ENCODE assay signal across 15 cellular contexts in genomic region chr5:127891942-127892341, GRCh38.
"Had no signal": no experiment of that assay in that cellular context is flagged by ENCODE, and none has a peak within 500 bp of the region (broad histone marks: within the 10 kb centered on the region; RNA-seq: fewer than 3 reads in every experiment).

No MANE protein-coding gene starts in this region.

- H2AFZ ChIP-seq: neural progenitor cell had no signal

- ATAC-seq: activated CD4-positive, CD25-positive, alpha-beta regulatory T cell treated with anti-CD3 and anti-CD28 coated beads, Interleukin-2, amount 50 U/mL, for 24 hours; activated naive CD4-positive, alpha-beta T cell treated with anti-CD3 and anti-CD28 coated beads, Interleukin-2, amount 50 U/mL, for 72 hours; gastrocnemius medialis; stimulated activated naive CD8-positive, alpha-beta T cell treated with anti-CD3 and anti-CD28 coated beads, Interleukin-15, Interleukin-2, amounts not matched to agents 100 U/mL and 50 U/mL, for 24 hours; upper lobe of right lung had no signal

- H3K4me3 ChIP-seq: gastrocnemius medialis, neural progenitor cell, pancreas, testis, upper lobe of right lung had no signal

- H3K36me3 ChIP-seq: gastrocnemius medialis, neural progenitor cell, pancreas, upper lobe of right lung had no signal

- FAIRE-seq: bronchial epithelial cell, kidney, pancreas had no signal

- H3K9ac ChIP-seq: neural progenitor cell had no signal

- H3K9me3 ChIP-seq: gastrocnemius medialis, pancreas, testis, upper lobe of right lung had no signal

- H3K27me3 ChIP-seq: gastrocnemius medialis, neural progenitor cell, pancreas, testis, upper lobe of right lung had no signal

- H3K4me1 ChIP-seq: neural progenitor cell, testis, upper lobe of right lung had no signal

- H3K27ac ChIP-seq: gastrocnemius medialis, neural progenitor cell, testis, upper lobe of right lung had no signal

- H3K4me2 ChIP-seq: neural progenitor cell had no signal

- DNase-seq: activated CD4-positive, alpha-beta T cell treated with anti-CD3 and anti-CD28 coated beads, Interleukin-2, amount 50 U/mL, for 4 hours; activated effector memory CD4-positive, alpha-beta T cell treated with Interleukin-2 at 50 U/mL for 16 hours; activated T-cell treated with anti-CD3 and anti-CD28 coated beads, Interleukin-2, amount 50 U/mL, for 1 hour; gastrocnemius medialis; kidney; pancreas; stimulated activated CD4-positive, alpha-beta T cell treated with anti-CD3 and anti-CD28 coated beads, Interleukin-4, amount 100 ng/mL, for 1 hour; stimulated activated CD8-positive, alpha-beta memory T cell treated with anti-CD3 and anti-CD28 coated beads, Interleukin-4, amount 100 ng/mL, for 48 hours; stimulated activated naive CD8-positive, alpha-beta T cell treated with anti-CD3 and anti-CD28 coated beads, Interleukin-15, Interleukin-2, amounts not matched to agents 100 U/mL and 50 U/mL, for 24 hours; testis; upper lobe of right lung had no signal
